Comparison of ENCODE assay signal across 11 cellular contexts in the genomic region with DNA sequence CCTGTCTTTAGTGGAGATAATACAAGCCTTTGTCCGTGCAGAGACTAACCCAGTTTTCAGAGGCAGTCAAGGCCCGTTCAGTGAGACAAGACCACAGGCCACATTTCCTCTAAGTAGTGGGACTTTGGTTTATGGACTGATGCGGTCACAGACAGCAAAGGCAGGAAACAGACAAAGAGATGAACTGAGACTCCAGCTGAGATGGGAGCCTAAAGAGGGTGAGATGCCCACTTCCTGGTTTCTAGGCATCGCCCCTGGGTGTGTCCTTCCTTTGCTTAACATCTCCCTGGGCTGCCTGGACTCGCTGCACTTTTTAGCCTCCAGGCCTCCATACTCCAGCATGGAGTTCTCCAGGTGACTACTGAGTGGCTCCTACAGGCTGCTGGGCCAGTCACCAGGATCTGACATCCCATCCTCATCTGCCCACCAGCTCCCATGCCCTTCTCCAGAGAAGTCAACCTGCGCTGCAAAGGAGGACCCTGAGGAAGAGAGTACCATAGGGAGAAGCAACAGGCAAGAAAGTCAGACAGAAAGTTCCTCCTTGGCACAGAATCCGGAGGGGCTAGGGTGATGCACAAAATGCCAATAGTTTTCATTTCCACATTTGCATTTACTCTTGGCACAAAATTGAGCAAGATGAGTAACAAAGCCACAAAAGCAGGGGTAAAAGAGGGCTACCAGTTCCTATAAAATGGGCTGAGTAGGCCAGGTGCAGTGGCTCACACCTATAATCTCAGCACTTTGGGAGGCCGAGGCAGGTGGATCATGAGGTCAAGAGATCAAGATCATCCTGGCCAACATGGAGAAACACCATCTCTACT. TPM values are rescaled to one million over a fixed set of nuclear protein-coding genes. Genes with fewer than 3 reads are reported as not detected.
A peak's percentile ranks its signal among the peaks of the same experiment; 100 is the strongest.
DNase-seq lines count a peak whose midpoint lies in the region; ATAC-seq, FAIRE-seq and TF ChIP-seq lines count a peak whose summit lies in the region.
"Had no signal": no experiment of that assay in that cellular context is flagged by ENCODE, and none has a peak within 500 bp of the region (broad histone marks: within the 10 kb centered on the region; RNA-seq: fewer than 3 reads in every experiment).

No MANE protein-coding gene starts in this region.

- H3K27me3 ChIP-seq in A673 (replicated peaks; ENCODE audit: insufficient read depth, low read depth, low read length, poor library complexity) = no peaks in the 10 kb centered on the region

- DNase-seq in GM12892 (ENCODE audit: insufficient read length) (no peak), NAMALWA (ENCODE audit: low spot score) (peak; percentile 47), A673 (ENCODE audit: low spot score) (no peak), NCI-H1048 (lab: John Stamatoyannopoulos, UW) (no peak), NCI-H1092 (lab: John Stamatoyannopoulos, UW) (no peak), amniotic stem cell (lab: John Stamatoyannopoulos, UW) (no peak)
- peak; percentile 72 for DNase-seq in activated effector memory CD4-positive, alpha-beta T cell treated with anti-CD3 and anti-CD28 coated beads, Interleukin-2, amount 50 U/mL, for 16 hours
- DNase-seq in naive thymus-derived CD8-positive, alpha-beta T cell = peak in 6 of 10 donors; percentile 16 to 61 (median 41)
- DNase-seq: NCI-H345 had no signal

- H3K4me1 ChIP-seq in A673 (ENCODE audit: insufficient read depth, low read length, poor library complexity, severe bottlenecking) = no peaks in the 10 kb centered on the region

- peak overlapping the region; percentile 62 to 83 (median 75) for H3K4me3 Mint-ChIP-seq in naive thymus-derived CD8-positive, alpha-beta T cell
- H3K4me3 Mint-ChIP-seq: mesothelial cell of epicardium had no signal

- no peak for TF ChIP-seq CTCF in A673 (conservative IDR thresholded peaks at IDR 0.05; ENCODE audit: low read depth, low read length)

- H3K27ac ChIP-seq in A673 (ENCODE audit: low read depth, low read length, poor library complexity, severe bottlenecking) = no peak overlapping the region
- H3K27ac ChIP-seq: epithelial cell of prostate had no signal

- H3K27ac Mint-ChIP-seq in naive thymus-derived CD8-positive, alpha-beta T cell = peak overlapping the region; percentile 81 to 94 (median 91)
- H3K27ac Mint-ChIP-seq: mesothelial cell of epicardium had no signal

- H3K27me3 Mint-ChIP-seq in naive thymus-derived CD8-positive, alpha-beta T cell = no peaks in the 10 kb centered on the region

- H3K36me3 Mint-ChIP-seq in naive thymus-derived CD8-positive, alpha-beta T cell = peaks cover 4 to 71% (median 31%) of the 10 kb centered on the region in 3 donors

- intact Hi-C loops in A673 (cut with micrococcal nuclease; ENCODE audit: unreplicated experiment) = no loop called here

- peaks cover 32 to 96% (median 57%) of the 10 kb centered on the region in 4 donors for H3K4me1 Mint-ChIP-seq in naive thymus-derived CD8-positive, alpha-beta T cell
- H3K4me1 Mint-ChIP-seq: mesothelial cell of epicardium had no signal

- no peaks in the 10 kb centered on the region for H3K9me3 ChIP-seq in A673 (ENCODE audit: low read depth, low read length, poor library complexity, severe bottlenecking)

- POLR2A ChIA-PET in naive thymus-derived CD8-positive, alpha-beta T cell (lab: Charles Lee) = interaction anchor here (0.6 to 2.3 kb wide), 13 partner anchors 11 to 568 kb away, joined by 3 to 11 read pairs (median 3); partner anchors contain the start of genes THEMIS2 and XKR8
- POLR2A ChIA-PET in A673 (lab: Charles Lee; ENCODE audit: low non-redundant PET) = no interaction called here

- FAIRE-seq in GM12892 (lab: Jason Lieb, UNC) = peak; percentile 92

- no peaks in the 10 kb centered on the region for H3K9me3 Mint-ChIP-seq in naive thymus-derived CD8-positive, alpha-beta T cell
- H3K9me3 Mint-ChIP-seq: mesothelial cell of epicardium had no signal

- peak; percentile 44; the same call in 1 of the 2 replicates for TF ChIP-seq POLR2A in GM12892 (IDR thresholded peaks at IDR 0.05; ENCODE audit: low read depth, low read length)

- H3K36me3 ChIP-seq in A673 (ENCODE audit: insufficient read depth, low read length, poor library complexity, severe bottlenecking) = peaks cover 21% of the 10 kb centered on the region

- peak; percentile 86 for ATAC-seq in naive thymus-derived CD8-positive, alpha-beta T cell

- H3K4me3 ChIP-seq in A673 (ENCODE audit: low read depth, low read length, poor library complexity, severe bottlenecking) = no peak overlapping the region

- CTCF ChIA-PET in A673 (lab: Charles Lee) = no interaction called here

- no TSS peak for BruUV-seq in A673 (replicated peaks; lab: Mats Ljungman, UMichigan)

RNA-seq across cellular contexts. Expression of gene THEMIS2, which starts 15.1 kb away (rescaled TPM):
- polyA plus RNA-seq in GM12892 (2012; ENCODE audit: missing spikeins) = 29.7 TPM
- total RNA-seq in naive thymus-derived CD8-positive, alpha-beta T cell = 10 to 100 TPM; 53.3 to 57.9 TPM
- polyA plus RNA-seq in naive thymus-derived CD8-positive, alpha-beta T cell = 10 to 100 TPM; 14.1 to 48.5 (median 23.7) TPM
- 2.0 and 5.0 TPM in 2 replicates for total RNA-seq in A673 (2021)

RNA-seq across cellular contexts. Expression of gene RPA2, which starts 26.9 kb away (rescaled TPM):
- polyA plus RNA-seq in GM12892 (2012; ENCODE audit: missing spikeins) = 81.7 TPM
- 10 to 100 TPM; 66.6 to 78.6 TPM for total RNA-seq in naive thymus-derived CD8-positive, alpha-beta T cell
- polyA plus RNA-seq in naive thymus-derived CD8-positive, alpha-beta T cell = 100 to 1,000 TPM; 213 to 229 (median 215) TPM
- total RNA-seq in A673 (2021) = 73.6 and 88.9 TPM in 2 replicates

RNA-seq across cellular contexts. Expression of gene SMPDL3B, which starts 47.4 kb away (rescaled TPM):
- 0.17 TPM for polyA plus RNA-seq in GM12892 (2012; ENCODE audit: missing spikeins)
- not detected for total RNA-seq in naive thymus-derived CD8-positive, alpha-beta T cell
- under 1 TPM in 1 of 3 donors, not detected in 2; 0.16 TPM for polyA plus RNA-seq in naive thymus-derived CD8-positive, alpha-beta T cell
- total RNA-seq in A673 (2021) = 0.61 and 0.62 TPM in 2 replicates

RNA-seq across cellular contexts. Expression of gene PPP1R8, which starts 56.8 kb away (rescaled TPM):
- 38.8 TPM for polyA plus RNA-seq in GM12892 (2012; ENCODE audit: missing spikeins)
- 10 to 100 TPM; 40.2 to 42.5 TPM for total RNA-seq in naive thymus-derived CD8-positive, alpha-beta T cell
- polyA plus RNA-seq in naive thymus-derived CD8-positive, alpha-beta T cell = 10 to 100 TPM; 27.8 to 37.8 (median 36.2) TPM
- total RNA-seq in A673 (2021) = 60.9 and 68.8 TPM in 2 replicates

Comparison
In these comparisons a context has a peak if more than half of its experiments do, and no peak if none do; other contexts are left out.
1. DNase-seq: peak in NAMALWA (single experiment), activated effector memory CD4-positive, alpha-beta T cell treated with anti-CD3 and anti-CD28 coated beads, Interleukin-2, amount 50 U/mL, for 16 hours (single experiment) and naive thymus-derived CD8-positive, alpha-beta T cell (6 of 10); none in GM12892 (single experiment), A673 (single experiment), NCI-H1048 (single experiment), NCI-H1092 (single experiment) and amniotic stem cell (single experiment).